1 cellular context compared by ENCODE assay signal in genomic region chr1:231420299-231420958, GRCh38.
A peak's percentile ranks its signal among the peaks of the same experiment; 100 is the strongest.
TF ChIP-seq lines count a peak whose summit lies in the region.

No MANE protein-coding gene starts in this region.

TF ChIP-seq in K562, 482 proteins besides CTCF, POLR2A, EP300 and RAD21 (continued from another document):
- no peak for TF ChIP-seq ZFP91 (CRISPR knock-in tag; IDR thresholded peaks at IDR 0.05)
- no peak for TF ChIP-seq NR2C2 (CRISPR knock-in tag; IDR thresholded peaks at IDR 0.05)
- 0 out of 2 replicates have a peak, but pooled peaks have one; percentile 22 for TF ChIP-seq NR2C2 (tag; IDR thresholded peaks at IDR 0.05)
TF ChIP-seq in K562: peak in this region for 9.
